ENCODE assay signal across 26 cellular contexts in the genomic region with DNA sequence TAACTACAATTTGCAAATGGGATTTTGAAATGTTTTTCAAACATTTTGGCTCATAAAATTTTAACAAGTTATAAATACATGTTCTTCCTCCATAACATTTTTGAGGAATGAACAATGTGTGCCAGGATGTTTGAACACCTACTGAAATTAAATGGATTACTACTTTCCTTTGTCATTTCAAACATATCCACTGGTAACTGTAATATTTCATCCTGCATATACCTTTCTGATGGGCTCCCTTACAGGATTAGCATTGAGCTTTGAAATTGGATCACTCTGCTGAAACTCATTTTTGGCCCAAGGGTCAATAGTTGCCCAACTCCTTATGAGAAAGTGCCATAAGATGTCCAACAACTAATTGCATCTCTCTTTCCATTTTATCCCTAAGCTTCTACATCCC. TPM values are rescaled to one million over a fixed set of nuclear protein-coding genes. Genes with fewer than 3 reads are reported as not detected.
"Had no signal": no experiment of that assay in that cellular context is flagged by ENCODE, and none has a peak within 500 bp of the region (broad histone marks: within the 10 kb centered on the region; RNA-seq: fewer than 3 reads in every experiment).

No MANE protein-coding gene starts in this region.

- H3K36me3 Mint-ChIP-seq: activated naive CD4-positive, alpha-beta T cell treated with anti-CD3 and anti-CD28 coated beads, Interleukin-2, amount 50 U/mL, for 24 hours; T-cell had no signal

- DNase-seq: activated CD4-positive, alpha-beta T cell treated with anti-CD3 and anti-CD28 coated beads for 48 hours; activated CD4-positive, alpha-beta T cell treated with anti-CD3 and anti-CD28 coated beads, Interleukin-2, amount 50 U/mL, for 4 hours; activated CD8-positive, alpha-beta memory T cell treated with anti-CD3 and anti-CD28 coated beads, Interleukin-2, amount 50 U/mL, for 48 hours; activated CD8-positive, alpha-beta T cell treated with anti-CD3 and anti-CD28 coated beads, Interleukin-2, amount 10 ng/mL, durations not matched to agents 7 days and 5 days; activated T-cell treated with anti-CD3 and anti-CD28 coated beads, Interleukin-2, amount 50 U/mL, for 1 hour; aorta; body of pancreas; central memory CD4-positive, alpha-beta T cell; Kasumi-1; NCI-H1048; NCI-H146; NCI-H187 treated with DMSO at 0.1 percent for 48 hours; NCI-H2081 treated with DMSO at 0.1 percent for 48 hours; NCI-H446; NCI-H524; SIG-M5; T-cell; T-helper 2 cell; T1000; WERI-Rb-1 had no signal

- H3K4me1 Mint-ChIP-seq: activated naive CD4-positive, alpha-beta T cell treated with anti-CD3 and anti-CD28 coated beads, Interleukin-2, amount 50 U/mL, for 24 hours; T-cell had no signal

- H3K9me3 ChIP-seq: body of pancreas had no signal

- H3K36me3 ChIP-seq: WERI-Rb-1 had no signal

- H3K27ac Mint-ChIP-seq: activated CD8-positive, alpha-beta T cell treated with anti-CD3 and anti-CD28 coated beads, Interleukin-2, amount 10 ng/mL, durations not matched to agents 7 days and 5 days; T-cell had no signal

- ATAC-seq: activated CD4-positive, CD25-positive, alpha-beta regulatory T cell treated with anti-CD3 and anti-CD28 coated beads, Interleukin-2, amount 50 U/mL, for 24 hours; activated CD8-positive, alpha-beta T cell treated with anti-CD3 and anti-CD28 coated beads, Interleukin-2, amount 10 ng/mL, durations not matched to agents 7 days and 5 days; body of pancreas; T-cell had no signal

- H3K27ac ChIP-seq: body of pancreas, WERI-Rb-1 had no signal

- H3K27me3 ChIP-seq: body of pancreas had no signal

- H3K4me3 ChIP-seq: body of pancreas had no signal

- H3K4me3 Mint-ChIP-seq: activated CD8-positive, alpha-beta T cell treated with anti-CD3 and anti-CD28 coated beads, Interleukin-2, amount 10 ng/mL, durations not matched to agents 7 days and 5 days; activated naive CD4-positive, alpha-beta T cell treated with anti-CD3 and anti-CD28 coated beads, Interleukin-2, amount 50 U/mL, for 24 hours; T-cell had no signal

RNA-seq across cellular contexts. Expression of gene GRPR, which starts 17.6 kb away (rescaled TPM):
- total RNA-seq: activated CD8-positive, alpha-beta T cell treated with anti-CD3 and anti-CD28 coated beads, Interleukin-2, amount 10 ng/mL, durations not matched to agents 7 days and 5 days; bronchial epithelial cell had no signal

RNA-seq across cellular contexts. Expression of gene MAGEB17, which starts 26.3 kb away (rescaled TPM):
- total RNA-seq: activated CD8-positive, alpha-beta T cell treated with anti-CD3 and anti-CD28 coated beads, Interleukin-2, amount 10 ng/mL, durations not matched to agents 7 days and 5 days; aorta; bronchial epithelial cell; chondrocyte; M059J; RPMI7951; T-cell had no signal
